Comparison of ENCODE assay signal across 8 cellular contexts in the genomic region with DNA sequence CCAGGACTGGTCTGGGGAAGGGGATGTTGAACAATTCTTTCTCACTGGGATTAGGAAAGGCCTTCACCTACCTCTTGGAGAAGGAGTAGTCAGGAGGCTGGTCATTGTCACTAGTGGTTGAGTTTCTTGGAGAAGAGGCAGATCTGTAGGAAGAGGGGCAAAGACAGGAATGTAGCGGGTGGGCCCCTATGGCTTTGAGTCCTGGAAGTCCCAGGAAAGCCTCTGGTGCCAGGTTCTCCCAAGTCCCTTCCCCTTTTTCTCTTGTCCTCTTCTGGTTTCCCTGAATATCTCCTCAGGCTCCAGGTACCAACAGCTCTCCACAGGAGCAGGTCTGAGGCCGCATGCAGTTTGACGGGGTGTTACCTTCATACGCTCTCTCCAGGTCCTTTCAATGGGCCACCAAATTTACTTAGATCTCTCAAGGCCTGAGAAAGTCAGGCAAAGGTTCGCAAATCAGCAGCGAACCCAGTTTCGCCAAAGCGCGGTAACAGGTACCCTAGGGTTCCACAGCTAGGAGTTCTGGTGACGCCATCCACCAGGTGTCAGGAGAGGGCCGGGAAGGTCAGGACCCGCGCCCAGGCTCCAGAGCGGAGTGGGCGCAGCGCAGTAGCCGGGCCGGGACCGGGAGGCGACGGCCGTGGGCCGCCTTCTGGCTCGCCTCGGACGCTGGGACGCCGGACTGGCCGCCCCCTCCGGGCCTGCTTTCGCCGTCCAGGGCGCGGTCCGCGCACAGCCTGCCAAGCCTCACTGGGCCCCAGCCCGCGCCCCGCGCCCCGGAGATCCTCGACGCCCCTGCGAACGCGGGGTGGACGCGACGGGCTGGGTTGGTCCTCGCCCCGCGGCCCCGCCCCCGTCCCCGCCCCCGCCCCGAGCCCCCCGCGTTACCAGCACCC. TPM values are rescaled to one million over a fixed set of nuclear protein-coding genes. Genes with fewer than 3 reads are reported as not detected.
A peak's percentile ranks its signal among the peaks of the same experiment; 100 is the strongest.
DNase-seq lines count a peak whose midpoint lies in the region; ATAC-seq and TF ChIP-seq lines count a peak whose summit lies in the region.

No MANE protein-coding gene starts in this region.

- TF ChIP-seq CTCF in thyroid gland (IDR thresholded peaks at IDR 0.05): peak in 4 of 6 experiments; percentile 26 to 49 (median 34)

- intact Hi-C loops in thyroid gland (cut with DNase I): loop anchor here (5.0 kb wide), 2 partner anchors 73 to 263 kb away; no protein-coding TSS in a partner anchor

- H3K27ac Mint-ChIP-seq in natural killer cell treated with Interleukin-12 subunit alpha and Interleukin-12 subunit beta and Interleukin-15 and Interleukin-18, amount 100 ng/mL, for 72 hours: peak overlapping the region; percentile 50 to 73

- H3K4me3 Mint-ChIP-seq in natural killer cell treated with Interleukin-12 subunit alpha and Interleukin-12 subunit beta and Interleukin-15 and Interleukin-18, amount 100 ng/mL, for 72 hours: peak overlapping the region; percentile 86

- ATAC-seq in GM21825 (IDR thresholded peaks at IDR 0.05; ENCODE audit: unreplicated experiment) (peak; percentile 45), esophagus mucosa (peak; percentile 75)
- peak in 1 of 2 donors; percentile 55 for ATAC-seq in natural killer cell treated with Interleukin-12 subunit alpha and Interleukin-12 subunit beta and Interleukin-15 and Interleukin-18, amount 100 ng/mL, for 72 hours

- H3K4me1 ChIP-seq in thyroid gland: peaks cover 9% of the 10 kb centered on the region in 2 donors

- DNase-seq in DMS153 treated with DMSO at 0.1 percent for 48 hours (lab: John Stamatoyannopoulos, UW; ENCODE audit: unreplicated experiment) (peak; percentile 22), NCI-H146 (lab: John Stamatoyannopoulos, UW) (peak; percentile 66), thyroid gland (peak; percentile 58 to 64), amniotic stem cell (lab: John Stamatoyannopoulos, UW) (no peak)
- peak; percentile 64 for DNase-seq in activated CD8-positive, alpha-beta memory T cell treated with anti-CD3 and anti-CD28 coated beads, Interleukin-2, amount 50 U/mL, for 4 hours
- no peak for DNase-seq in natural killer cell treated with Interleukin-12 subunit alpha and Interleukin-12 subunit beta and Interleukin-15 and Interleukin-18, amount 100 ng/mL, for 72 hours (ENCODE audit: low spot score)

- TF ChIP-seq POLR2A in thyroid gland (IDR thresholded peaks at IDR 0.05): no peak

- H3K36me3 ChIP-seq in thyroid gland: no peaks in the 10 kb centered on the region

- H3K9me3 Mint-ChIP-seq in natural killer cell treated with Interleukin-12 subunit alpha and Interleukin-12 subunit beta and Interleukin-15 and Interleukin-18, amount 100 ng/mL, for 72 hours: no peaks in the 10 kb centered on the region

- H3K27me3 Mint-ChIP-seq in natural killer cell treated with Interleukin-12 subunit alpha and Interleukin-12 subunit beta and Interleukin-15 and Interleukin-18, amount 100 ng/mL, for 72 hours: no peaks in the 10 kb centered on the region

- peaks cover 5% of the 10 kb centered on the region for H3K36me3 Mint-ChIP-seq in natural killer cell treated with Interleukin-12 subunit alpha and Interleukin-12 subunit beta and Interleukin-15 and Interleukin-18, amount 100 ng/mL, for 72 hours

- peak overlapping the region in 2 of 3 donors; percentile 49 to 63 for H3K4me3 ChIP-seq in thyroid gland (replicated peaks in 1 of 3)

- H3K9me3 ChIP-seq in thyroid gland: no peaks in the 10 kb centered on the region

- H3K4me1 Mint-ChIP-seq in natural killer cell treated with Interleukin-12 subunit alpha and Interleukin-12 subunit beta and Interleukin-15 and Interleukin-18, amount 100 ng/mL, for 72 hours (ENCODE audit: low read depth in 2 of 2): peaks cover 35% of the 10 kb centered on the region in 2 donors

- H3K27ac ChIP-seq in thyroid gland: peak overlapping the region in 2 of 3 donors; percentile 61 to 73

- WGBS in thyroid gland, 2 donors: 43 to 57% methylated on average over 6 to 10 of the region's 59 CpGs

- no peaks in the 10 kb centered on the region for H3K27me3 ChIP-seq in thyroid gland

RNA-seq across cellular contexts. Expression of gene SMAGP, which starts 0.8 kb away (rescaled TPM):
- 96.2 TPM for total RNA-seq in esophagus mucosa
- 10 to 100 TPM in 1 of 2 donors, 1 to 10 TPM in 1; 3.8 to 11.5 TPM for total RNA-seq in natural killer cell treated with Interleukin-12 subunit alpha and Interleukin-12 subunit beta and Interleukin-15 and Interleukin-18, amount 100 ng/mL, for 72 hours
- 10 to 100 TPM in 1 of 4 donors, 1 to 10 TPM in 3; 3.0 to 10.5 (median 4.8) TPM for total RNA-seq in thyroid gland

RNA-seq across cellular contexts. Expression of gene DAZAP2, which starts 30.8 kb away (rescaled TPM):
- 109 TPM for total RNA-seq in esophagus mucosa
- 100 to 1,000 TPM in 1 of 2 donors, 10 to 100 TPM in 1; 78.3 to 141 TPM for total RNA-seq in natural killer cell treated with Interleukin-12 subunit alpha and Interleukin-12 subunit beta and Interleukin-15 and Interleukin-18, amount 100 ng/mL, for 72 hours
- 100 to 1,000 TPM; 238 to 452 (median 323) TPM for total RNA-seq in thyroid gland

RNA-seq across cellular contexts. Expression of gene POU6F1, which starts 51.6 kb away (rescaled TPM):
- 2.9 TPM for total RNA-seq in esophagus mucosa
- 1 to 10 TPM; 3.6 to 5.3 TPM for total RNA-seq in natural killer cell treated with Interleukin-12 subunit alpha and Interleukin-12 subunit beta and Interleukin-15 and Interleukin-18, amount 100 ng/mL, for 72 hours
- total RNA-seq in thyroid gland: 10 to 100 TPM; 13.8 to 16.6 (median 14.5) TPM

RNA-seq across cellular contexts. Expression of gene BIN2, which starts 54.6 kb away (rescaled TPM):
- total RNA-seq in esophagus mucosa (1.5 TPM), thyroid gland (1 to 10 TPM; 1.3 to 3.0 (median 2.5) TPM)
- total RNA-seq in natural killer cell treated with Interleukin-12 subunit alpha and Interleukin-12 subunit beta and Interleukin-15 and Interleukin-18, amount 100 ng/mL, for 72 hours: 100 to 1,000 TPM in 1 of 2 donors, 10 to 100 TPM in 1; 93.6 to 115 TPM

Comparison
In these comparisons a context has a peak if more than half of its experiments do, and no peak if none do; other contexts are left out.
1. DNase-seq: peak in DMS153 treated with DMSO at 0.1 percent for 48 hours (single experiment), NCI-H146 (single experiment), activated CD8-positive, alpha-beta memory T cell treated with anti-CD3 and anti-CD28 coated beads, Interleukin-2, amount 50 U/mL, for 4 hours (single experiment) and thyroid gland (2 of 2); none in natural killer cell treated with Interleukin-12 subunit alpha and Interleukin-12 subunit beta and Interleukin-15 and Interleukin-18, amount 100 ng/mL, for 72 hours (single experiment) and amniotic stem cell (single experiment).